ENCODE assay signal across 28 cellular contexts in genomic region chr7:25775570-25775969, GRCh38.
"Had no signal": no experiment of that assay in that cellular context is flagged by ENCODE, and none has a peak within 500 bp of the region (broad histone marks: within the 10 kb centered on the region; RNA-seq: fewer than 3 reads in every experiment).

No MANE protein-coding gene starts in this region.

- H3K4me3 ChIP-seq: breast epithelium, MG63, PC-9 had no signal

- H3K4me1 ChIP-seq: breast epithelium had no signal

- H3K9me3 Mint-ChIP-seq: activated CD4-positive, alpha-beta T cell treated with anti-CD3 and anti-CD28 coated beads, Interleukin-2, amount 10 ng/mL, durations not matched to agents 24 days and 14 days; activated naive CD4-positive, alpha-beta T cell treated with anti-CD3 and anti-CD28 coated beads, Interleukin-2, amount 50 U/mL, for 24 hours; activated T-cell treated with anti-CD3 and anti-CD28 coated beads, Interleukin-2, amount 50 U/mL, for 24 hours; activated T-helper 1 cell treated with anti-CD3 and anti-CD28 coated beads, Interleukin-12 subunit alpha, Interleukin-12 subunit beta, Interleukin-2, Interleukin-4 antibody, amounts not matched to agents 30 ng/mL and 10 ng/mL and 1 ng/mL, durations not matched to agents 14 hours and 24 hours and 36 hours; WTC11 had no signal

- H3K27ac ChIP-seq: breast epithelium, KMS-11, PC-9 had no signal

- H3K4me2 ChIP-seq: KMS-11, PC-9 had no signal

- H3K36me3 Mint-ChIP-seq: activated CD8-positive, alpha-beta memory T cell treated with anti-CD3 and anti-CD28 coated beads, Interleukin-2, amount 10 ng/mL, durations not matched to agents 7 days and 5 days; activated naive CD4-positive, alpha-beta T cell treated with anti-CD3 and anti-CD28 coated beads, Interleukin-2, amount 50 U/mL, for 24 hours; WTC11 had no signal

- H3K27me3 ChIP-seq: breast epithelium, MG63 had no signal

- H2AFZ ChIP-seq: PC-9 had no signal

- H3K9me3 ChIP-seq: breast epithelium, MG63 had no signal

- H3K4me1 Mint-ChIP-seq: activated CD4-positive, alpha-beta T cell treated with anti-CD3 and anti-CD28 coated beads, Interleukin-2, amount 10 ng/mL, durations not matched to agents 24 days and 14 days; activated CD8-positive, alpha-beta memory T cell treated with anti-CD3 and anti-CD28 coated beads, Interleukin-2, amount 10 ng/mL, durations not matched to agents 7 days and 5 days; activated naive CD4-positive, alpha-beta T cell treated with anti-CD3 and anti-CD28 coated beads, Interleukin-2, amount 50 U/mL, for 24 hours; T-helper 17 cell had no signal

- H3K27ac Mint-ChIP-seq: activated CD4-positive, alpha-beta T cell treated with anti-CD3 and anti-CD28 coated beads, Interleukin-2, amount 10 ng/mL, durations not matched to agents 24 days and 14 days; activated CD8-positive, alpha-beta memory T cell treated with anti-CD3 and anti-CD28 coated beads, Interleukin-2, amount 10 ng/mL, durations not matched to agents 7 days and 5 days; activated naive CD4-positive, alpha-beta T cell treated with anti-CD3 and anti-CD28 coated beads, Interleukin-2, amount 50 U/mL, for 24 hours; activated T-cell treated with anti-CD3 and anti-CD28 coated beads, Interleukin-2, amount 50 U/mL, for 24 hours; activated T-helper 1 cell treated with anti-CD3 and anti-CD28 coated beads, Interleukin-12 subunit alpha, Interleukin-12 subunit beta, Interleukin-2, Interleukin-4 antibody, amounts not matched to agents 30 ng/mL and 10 ng/mL and 1 ng/mL, durations not matched to agents 14 hours and 24 hours and 36 hours; T-helper 17 cell; WTC11 had no signal

- ATAC-seq: activated CD8-positive, alpha-beta memory T cell treated with anti-CD3 and anti-CD28 coated beads, Interleukin-2, amount 10 ng/mL, durations not matched to agents 7 days and 5 days; T-helper 17 cell; WTC11 had no signal

- H3K4me3 Mint-ChIP-seq: activated CD4-positive, alpha-beta T cell treated with anti-CD3 and anti-CD28 coated beads, Interleukin-2, amount 10 ng/mL, durations not matched to agents 24 days and 14 days; activated CD8-positive, alpha-beta memory T cell treated with anti-CD3 and anti-CD28 coated beads, Interleukin-2, amount 10 ng/mL, durations not matched to agents 7 days and 5 days; activated naive CD4-positive, alpha-beta T cell treated with anti-CD3 and anti-CD28 coated beads, Interleukin-2, amount 50 U/mL, for 24 hours; activated T-cell treated with anti-CD3 and anti-CD28 coated beads, Interleukin-2, amount 50 U/mL, for 24 hours; activated T-helper 1 cell treated with anti-CD3 and anti-CD28 coated beads, Interleukin-12 subunit alpha, Interleukin-12 subunit beta, Interleukin-2, Interleukin-4 antibody, amounts not matched to agents 30 ng/mL and 10 ng/mL and 1 ng/mL, durations not matched to agents 14 hours and 24 hours and 36 hours; T-helper 17 cell; WTC11 had no signal

- DNase-seq: activated CD4-positive, alpha-beta T cell treated with anti-CD3 and anti-CD28 coated beads, Interleukin-2, amount 10 ng/mL, durations not matched to agents 24 days and 14 days; activated CD4-positive, alpha-beta T cell treated with anti-CD3 and anti-CD28 coated beads, Interleukin-2, amount 50 U/mL, for 48 hours; activated CD4-positive, CD25-positive, alpha-beta regulatory T cell treated with anti-CD3 and anti-CD28 coated beads, Interleukin-2, amount 50 U/mL, for 72 hours; activated CD8-positive, alpha-beta memory T cell treated with anti-CD3 and anti-CD28 coated beads, Interleukin-2, amount 10 ng/mL, durations not matched to agents 7 days and 5 days; activated effector memory CD4-positive, alpha-beta T cell treated with Interleukin-2 at 50 U/mL for 16 hours; activated naive CD4-positive, alpha-beta T cell; activated T-cell treated with anti-CD3 and anti-CD28 coated beads, Interleukin-2, amount 50 U/mL, for 24 hours; aorta; central memory CD4-positive, alpha-beta T cell; MG63; NCI-H1048; NCI-H1417; NCI-H1694; NCI-H2029; NCI-H2107; NCI-H2171 treated with DMSO at 0.1 percent for 48 hours; NCI-H345; NCI-H510A; NCI-H69; PC-9; SIG-M5; T-helper 17 cell; T-helper 9 cell had no signal

- H3K27me3 Mint-ChIP-seq: activated CD4-positive, alpha-beta T cell treated with anti-CD3 and anti-CD28 coated beads, Interleukin-2, amount 10 ng/mL, durations not matched to agents 24 days and 14 days had no signal

- H3K9ac ChIP-seq: KMS-11 had no signal

- H3K36me3 ChIP-seq: breast epithelium, MG63 had no signal
